ENCODE assay signal across 8 cellular contexts in genomic region chr9:35882265-35882848, GRCh38. TPM values are rescaled to one million over a fixed set of nuclear protein-coding genes. Genes with fewer than 3 reads are reported as not detected.
DNase-seq lines count a peak whose midpoint lies in the region; ATAC-seq and TF ChIP-seq lines count a peak whose summit lies in the region.

No MANE protein-coding gene starts in this region.

- CTCF ChIA-PET in activated CD4-positive, alpha-beta memory T cell treated with anti-CD3 and anti-CD28 coated beads for 36 hours (lab: Charles Lee), result interaction anchor here (0.5 to 3.0 kb wide), 50 partner anchors 9 to 767 kb away, joined by 3 to 66 read pairs (median 6); partner anchors contain the start of genes ATOSB, CCDC107, CREB3 and FAM221B

- DNase-seq in AG09309 (ENCODE audit: low read depth), result no peak
- peak; percentile 50 for DNase-seq in HCEC 1CT
- DNase-seq in NCI-H748 (lab: John Stamatoyannopoulos, UW; ENCODE audit: unreplicated experiment), result peak; percentile 71
- DNase-seq in activated CD4-positive, alpha-beta memory T cell treated with anti-CD3 and anti-CD28 coated beads for 36 hours, result peak; percentile 84
- DNase-seq in ecto neural progenitor cell (ENCODE audit: low spot score), result peak; percentile 83
- peak; percentile 74 to 85 for DNase-seq in lung microvascular endothelial cell (ENCODE audit: low read depth in 2 of 2)
- peak; percentile 50 for DNase-seq in stimulated activated CD8-positive, alpha-beta memory T cell treated with anti-CD3 and anti-CD28 coated beads, Interleukin-12 subunit alpha, Interleukin-12 subunit beta, amount 100 ng/mL, for 4 hours (ENCODE audit: low read depth)

- peaks cover 6% of the 10 kb centered on the region for H3K9me3 Mint-ChIP-seq in activated CD4-positive, alpha-beta memory T cell treated with anti-CD3 and anti-CD28 coated beads for 36 hours

- H3K4me1 Mint-ChIP-seq in activated CD4-positive, alpha-beta memory T cell treated with anti-CD3 and anti-CD28 coated beads for 36 hours (ENCODE audit: low read depth), result no peaks in the 10 kb centered on the region

- H3K27ac Mint-ChIP-seq in activated CD4-positive, alpha-beta memory T cell treated with anti-CD3 and anti-CD28 coated beads for 36 hours, result no peak overlapping the region

- H3K36me3 Mint-ChIP-seq in activated CD4-positive, alpha-beta memory T cell treated with anti-CD3 and anti-CD28 coated beads for 36 hours, result peaks cover 4% of the 10 kb centered on the region

- intact Hi-C loops in activated CD4-positive, alpha-beta memory T cell treated with anti-CD3 and anti-CD28 coated beads for 36 hours (cut with micrococcal nuclease), result loop anchor here (1.0 to 10.0 kb wide), 3 partner anchors 56 to 278 kb away; partner anchors contain the start of gene TESK1

- H3K4me3 Mint-ChIP-seq in activated CD4-positive, alpha-beta memory T cell treated with anti-CD3 and anti-CD28 coated beads for 36 hours, result no peak overlapping the region

- TF ChIP-seq CTCF in AG09309 (IDR thresholded peaks at IDR 0.05; ENCODE audit: control insufficient read depth, insufficient read depth, low read depth, low read length, missing control alignments), result peak; percentile 98

- no peak overlapping the region for H3K4me3 ChIP-seq in AG09309 (ENCODE audit: control insufficient read depth, low read depth, low read length)

- no peaks in the 10 kb centered on the region for H3K27me3 Mint-ChIP-seq in activated CD4-positive, alpha-beta memory T cell treated with anti-CD3 and anti-CD28 coated beads for 36 hours

- POLR2A ChIA-PET in activated CD4-positive, alpha-beta memory T cell treated with anti-CD3 and anti-CD28 coated beads for 36 hours (lab: Charles Lee), result interaction anchor here (1.3 kb wide), 1 partner anchor 94 kb away, joined by 3 read pairs; no protein-coding TSS in a partner anchor

- no peak for ATAC-seq in HG03196 (IDR thresholded peaks at IDR 0.05; ENCODE audit: unreplicated experiment)

RNA-seq across cellular contexts. Expression of gene OR13J1, which starts 12.2 kb away (rescaled TPM):
- not detected for total RNA-seq in activated CD4-positive, alpha-beta memory T cell treated with anti-CD3 and anti-CD28 coated beads for 36 hours
- total RNA-seq in lung microvascular endothelial cell, result not detected in 2 replicates

RNA-seq across cellular contexts. Expression of gene HRCT1, which starts 23.6 kb away (rescaled TPM):
- total RNA-seq in activated CD4-positive, alpha-beta memory T cell treated with anti-CD3 and anti-CD28 coated beads for 36 hours, result not detected
- total RNA-seq in lung microvascular endothelial cell, result 1.8 and 4.1 TPM in 2 replicates

RNA-seq across cellular contexts. Expression of gene SPAAR, which starts 26.9 kb away (rescaled TPM):
- not detected for total RNA-seq in activated CD4-positive, alpha-beta memory T cell treated with anti-CD3 and anti-CD28 coated beads for 36 hours
- total RNA-seq in lung microvascular endothelial cell, result 1.8 and 3.5 TPM in 2 replicates

RNA-seq across cellular contexts. Expression of gene TMEM8B, which starts 53.3 kb away (rescaled TPM):
- 1 to 10 TPM; 5.9 to 6.0 TPM for total RNA-seq in activated CD4-positive, alpha-beta memory T cell treated with anti-CD3 and anti-CD28 coated beads for 36 hours
- under 0.01 and 0.22 TPM in 2 replicates for total RNA-seq in lung microvascular endothelial cell

RNA-seq across cellular contexts. Expression of gene FAM221B, which starts 53.8 kb away (rescaled TPM):
- total RNA-seq in activated CD4-positive, alpha-beta memory T cell treated with anti-CD3 and anti-CD28 coated beads for 36 hours, result not detected
- not detected in 2 replicates for total RNA-seq in lung microvascular endothelial cell
